Comparison of ENCODE assay signal across 8 cellular contexts in the genomic region with DNA sequence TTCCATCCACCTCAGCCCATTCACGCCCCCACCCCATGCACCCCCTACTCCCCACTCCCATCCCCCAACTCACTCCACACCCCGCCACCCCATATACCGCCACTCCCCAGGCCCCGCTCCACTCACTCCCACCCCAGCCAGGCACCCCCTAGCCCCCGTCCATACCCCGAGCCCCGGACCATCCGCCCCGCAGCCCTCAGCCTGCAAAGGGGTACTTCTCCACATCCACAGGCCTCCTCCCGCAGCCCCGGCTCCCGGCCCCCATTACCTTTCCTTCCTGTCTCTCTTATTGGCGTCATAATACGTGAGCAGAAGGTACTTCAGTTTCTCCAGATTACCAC. TPM values are rescaled to one million over a fixed set of nuclear protein-coding genes. Genes with fewer than 3 reads are reported as not detected.
DNase-seq lines count a peak whose midpoint lies in the region; ATAC-seq and TF ChIP-seq lines count a peak whose summit lies in the region.
"Not testable (repeated sequence)": the region's sequence is repeated elsewhere in the genome, so short reads cannot be mapped to it uniquely, and the experiment has no call there.

No MANE protein-coding gene starts in this region.

- H3K27me3 Mint-ChIP-seq in activated T-cell treated with anti-CD3 and anti-CD28 coated beads, Interleukin-2, amount 50 U/mL, for 72 hours (ENCODE audit: low read depth) = not testable (repeated sequence)
- peaks cover 0 to 18% (median 0%) of the 10 kb centered on the region in 5 donors for H3K27me3 Mint-ChIP-seq in naive thymus-derived CD4-positive, alpha-beta T cell

- H3K9ac ChIP-seq in OCI-LY1 (ENCODE audit: low read length) = peak overlapping the region; percentile 65
- H3K9ac ChIP-seq in colonic mucosa (ENCODE audit: low read depth in 2 of 2, low read length in 2 of 2) = peak overlapping the region; percentile 51 to 54

- not testable (repeated sequence) for H3K27me3 ChIP-seq in OCI-LY1 (ENCODE audit: insufficient read depth, low read length); colonic mucosa; hepatocyte; naive thymus-derived CD4-positive, alpha-beta T cell (ENCODE audit: control insufficient read depth in 2 of 2, insufficient read depth in 2 of 2, low read length in 2 of 2)

- peak overlapping the region; percentile 93 to 98 for H3K4me3 Mint-ChIP-seq in activated T-cell treated with anti-CD3 and anti-CD28 coated beads, Interleukin-2, amount 50 U/mL, for 72 hours
- H3K4me3 Mint-ChIP-seq in naive thymus-derived CD4-positive, alpha-beta T cell = peak overlapping the region; percentile 95 to 100 (median 99)
- H3K4me3 Mint-ChIP-seq in stimulated activated effector memory CD8-positive, alpha-beta T cell treated with anti-CD3 and anti-CD28 coated beads, Interleukin-12 subunit alpha, Interleukin-12 subunit beta, amount 100 ng/mL, for 72 hours = peak overlapping the region; percentile 98

- CTCF ChIA-PET in AG04449 (lab: Yijun Ruan, JAX) = interaction anchor here (2.9 to 4.6 kb wide), 2 partner anchors 110 to 118 kb away, joined by 23 to 250 read pairs; no protein-coding TSS in a partner anchor
- CTCF ChIA-PET in naive thymus-derived CD4-positive, alpha-beta T cell (lab: Charles Lee) = interaction anchor here (3.0 kb wide), 1 partner anchor 109 kb away, joined by 72 read pairs; no protein-coding TSS in a partner anchor

- peak; percentile 21 for ATAC-seq in GM21825 (IDR thresholded peaks at IDR 0.05; ENCODE audit: unreplicated experiment)
- peak; percentile 47 to 59 for ATAC-seq in activated T-cell treated with anti-CD3 and anti-CD28 coated beads, Interleukin-2, amount 50 U/mL, for 72 hours (replicated peaks in 1 of 2)
- ATAC-seq in naive thymus-derived CD4-positive, alpha-beta T cell; stimulated activated effector memory CD8-positive, alpha-beta T cell treated with anti-CD3 and anti-CD28 coated beads, Interleukin-12 subunit alpha, Interleukin-12 subunit beta, amount 100 ng/mL, for 72 hours: not testable (repeated sequence)

- H3K27ac Mint-ChIP-seq in activated T-cell treated with anti-CD3 and anti-CD28 coated beads, Interleukin-2, amount 50 U/mL, for 72 hours = peak overlapping the region; percentile 97
- peak overlapping the region; percentile 94 to 100 (median 98) for H3K27ac Mint-ChIP-seq in naive thymus-derived CD4-positive, alpha-beta T cell
- H3K27ac Mint-ChIP-seq in stimulated activated effector memory CD8-positive, alpha-beta T cell treated with anti-CD3 and anti-CD28 coated beads, Interleukin-12 subunit alpha, Interleukin-12 subunit beta, amount 100 ng/mL, for 72 hours = peak overlapping the region; percentile 98

- not testable (repeated sequence) for H3K36me3 ChIP-seq in OCI-LY1 (ENCODE audit: insufficient read depth, low read length); colonic mucosa; hepatocyte (replicated peaks; ENCODE audit: insufficient read depth, low read depth); naive thymus-derived CD4-positive, alpha-beta T cell (ENCODE audit: control insufficient read depth in 2 of 3, insufficient read depth in 3 of 3, low read length in 3 of 3)

- not testable (repeated sequence) for H3K9me2 ChIP-seq in OCI-LY1 (ENCODE audit: low read depth, low read length); hepatocyte (replicated peaks; ENCODE audit: insufficient read depth)

- POLR2A ChIA-PET in AG04449 (lab: Yijun Ruan, JAX) = interaction anchor here (2.3 kb wide), 1 partner anchor 57 kb away, joined by 9 read pairs; a partner anchor contains a TSS
- POLR2A ChIA-PET in naive thymus-derived CD4-positive, alpha-beta T cell (lab: Charles Lee) = interaction anchor here (2.0 to 2.9 kb wide), 3 partner anchors 57 to 108 kb away, joined by 7 to 29 read pairs (median 24); a partner anchor contains a TSS

- not testable (repeated sequence) for H4K20me1 ChIP-seq in OCI-LY1 (ENCODE audit: insufficient read depth, low read length); hepatocyte (ENCODE audit: insufficient read depth, poor library complexity, severe bottlenecking)

- not testable (repeated sequence) for H3F3A ChIP-seq in OCI-LY1 (ENCODE audit: insufficient read depth, low read length)

- H3K36me3 Mint-ChIP-seq in activated T-cell treated with anti-CD3 and anti-CD28 coated beads, Interleukin-2, amount 50 U/mL, for 72 hours (ENCODE audit: insufficient read depth in 2 of 2); naive thymus-derived CD4-positive, alpha-beta T cell; stimulated activated effector memory CD8-positive, alpha-beta T cell treated with anti-CD3 and anti-CD28 coated beads, Interleukin-12 subunit alpha, Interleukin-12 subunit beta, amount 100 ng/mL, for 72 hours: not testable (repeated sequence)

- WGBS in hepatocyte (ENCODE audit: low lambda C conversion rate, missing lambda C conversion rate) = 3% methylated on average over 5 of the region's 14 CpGs

- not testable (repeated sequence) for TF ChIP-seq CTCF in AG04449 (IDR thresholded peaks at IDR 0.05; ENCODE audit: insufficient read depth, low read length, missing control alignments); OCI-LY1 (IDR thresholded peaks at IDR 0.05; ENCODE audit: low read length); colonic mucosa (IDR thresholded peaks at IDR 0.05); hepatocyte (IDR thresholded peaks at IDR 0.05; ENCODE audit: poor library complexity)

- H3K4me2 ChIP-seq in OCI-LY1 (ENCODE audit: low read length) = peak overlapping the region; percentile 48; the same call in 1 of the 2 replicates
- H3K4me2 ChIP-seq in hepatocyte = peak overlapping the region; percentile 77

- H2AFZ ChIP-seq in OCI-LY1 (ENCODE audit: low read length) = not testable (repeated sequence)
- H2AFZ ChIP-seq in hepatocyte = peak overlapping the region; percentile 66

- not testable (repeated sequence) for H3K4me1 Mint-ChIP-seq in activated T-cell treated with anti-CD3 and anti-CD28 coated beads, Interleukin-2, amount 50 U/mL, for 72 hours (ENCODE audit: low read depth); naive thymus-derived CD4-positive, alpha-beta T cell; stimulated activated effector memory CD8-positive, alpha-beta T cell treated with anti-CD3 and anti-CD28 coated beads, Interleukin-12 subunit alpha, Interleukin-12 subunit beta, amount 100 ng/mL, for 72 hours

- peak overlapping the region; percentile 82 for H3K27ac ChIP-seq in OCI-LY1 (ENCODE audit: low read depth, low read length, poor library complexity, severe bottlenecking)
- H3K27ac ChIP-seq in colonic mucosa = peak overlapping the region; percentile 98
- peak overlapping the region; percentile 92 for H3K27ac ChIP-seq in hepatocyte
- H3K27ac ChIP-seq in naive thymus-derived CD4-positive, alpha-beta T cell (ENCODE audit: low read depth, low read length) = peak overlapping the region; percentile 87

- H3K4me3 ChIP-seq in AG04449 (ENCODE audit: low read depth, low read length) (peak overlapping the region; percentile 65), OCI-LY1 (ENCODE audit: low read depth, low read length, poor library complexity, severe bottlenecking) (peak overlapping the region; percentile 62), colonic mucosa (peak overlapping the region; percentile 55), hepatocyte (peak overlapping the region; percentile 40)
- H3K4me3 ChIP-seq in naive thymus-derived CD4-positive, alpha-beta T cell (ENCODE audit: low read length) = peak overlapping the region; percentile 54

- not testable (repeated sequence) for H3K9me3 ChIP-seq in OCI-LY1 (ENCODE audit: low read length); colonic mucosa; hepatocyte (ENCODE audit: low read depth); naive thymus-derived CD4-positive, alpha-beta T cell (ENCODE audit: control insufficient read depth in 2 of 3, low read length in 3 of 3)

- DNase-seq in AG04449 (ENCODE audit: low read depth, low spot score); activated T-cell treated with anti-CD3 and anti-CD28 coated beads, Interleukin-2, amount 50 U/mL, for 72 hours; colonic mucosa; hepatocyte (ENCODE audit: low spot score); naive thymus-derived CD4-positive, alpha-beta T cell; stimulated activated effector memory CD8-positive, alpha-beta T cell treated with anti-CD3 and anti-CD28 coated beads, Interleukin-12 subunit alpha, Interleukin-12 subunit beta, amount 100 ng/mL, for 72 hours (ENCODE audit: low spot score in 2 of 2): not testable (repeated sequence)

- intact Hi-C loops in colonic mucosa (cut with DNase I); naive thymus-derived CD4-positive, alpha-beta T cell (cut with micrococcal nuclease): not testable (repeated sequence)

- H3K4me1 ChIP-seq in OCI-LY1 (ENCODE audit: insufficient read depth, low read length, severe bottlenecking); colonic mucosa; hepatocyte (ENCODE audit: insufficient read depth); naive thymus-derived CD4-positive, alpha-beta T cell (ENCODE audit: control insufficient read depth in 2 of 2, insufficient read depth in 2 of 2, low read length in 2 of 2): not testable (repeated sequence)

- H3K9me3 Mint-ChIP-seq in activated T-cell treated with anti-CD3 and anti-CD28 coated beads, Interleukin-2, amount 50 U/mL, for 72 hours; naive thymus-derived CD4-positive, alpha-beta T cell; stimulated activated effector memory CD8-positive, alpha-beta T cell treated with anti-CD3 and anti-CD28 coated beads, Interleukin-12 subunit alpha, Interleukin-12 subunit beta, amount 100 ng/mL, for 72 hours: not testable (repeated sequence)

- H3K79me2 ChIP-seq in OCI-LY1 (ENCODE audit: insufficient read depth, low read length) = not testable (repeated sequence)
- peaks cover 13% of the 10 kb centered on the region for H3K79me2 ChIP-seq in hepatocyte

RNA-seq across cellular contexts. Expression of a gene that starts 0.5 kb away (rescaled TPM):
- 10 to 100 TPM; 39.4 to 41.9 TPM for total RNA-seq in activated T-cell treated with anti-CD3 and anti-CD28 coated beads, Interleukin-2, amount 50 U/mL, for 72 hours
- 10 to 100 TPM; 13.6 to 17.5 TPM for total RNA-seq in colonic mucosa
- total RNA-seq in hepatocyte = 33.7 and 66.8 TPM in 2 replicates
- polyA plus RNA-seq in hepatocyte = 29.2 and 34.2 TPM in 2 replicates
- 10 to 100 TPM; 51.2 to 81.3 (median 70.8) TPM for total RNA-seq in naive thymus-derived CD4-positive, alpha-beta T cell
- polyA plus RNA-seq in naive thymus-derived CD4-positive, alpha-beta T cell = 10 to 100 TPM; 17.1 to 21.9 TPM

RNA-seq across cellular contexts. Expression of a gene that starts 56.6 kb away (rescaled TPM):
- 100 to 1,000 TPM; 175 to 181 TPM for total RNA-seq in activated T-cell treated with anti-CD3 and anti-CD28 coated beads, Interleukin-2, amount 50 U/mL, for 72 hours
- total RNA-seq in colonic mucosa = 100 to 1,000 TPM; 633 to 720 TPM
- 210 and 250 TPM in 2 replicates for total RNA-seq in hepatocyte
- 475 and 495 TPM in 2 replicates for polyA plus RNA-seq in hepatocyte
- 100 to 1,000 TPM; 111 to 213 (median 122) TPM for total RNA-seq in naive thymus-derived CD4-positive, alpha-beta T cell
- 100 to 1,000 TPM; 225 to 385 TPM for polyA plus RNA-seq in naive thymus-derived CD4-positive, alpha-beta T cell
